In the genomic region with DNA sequence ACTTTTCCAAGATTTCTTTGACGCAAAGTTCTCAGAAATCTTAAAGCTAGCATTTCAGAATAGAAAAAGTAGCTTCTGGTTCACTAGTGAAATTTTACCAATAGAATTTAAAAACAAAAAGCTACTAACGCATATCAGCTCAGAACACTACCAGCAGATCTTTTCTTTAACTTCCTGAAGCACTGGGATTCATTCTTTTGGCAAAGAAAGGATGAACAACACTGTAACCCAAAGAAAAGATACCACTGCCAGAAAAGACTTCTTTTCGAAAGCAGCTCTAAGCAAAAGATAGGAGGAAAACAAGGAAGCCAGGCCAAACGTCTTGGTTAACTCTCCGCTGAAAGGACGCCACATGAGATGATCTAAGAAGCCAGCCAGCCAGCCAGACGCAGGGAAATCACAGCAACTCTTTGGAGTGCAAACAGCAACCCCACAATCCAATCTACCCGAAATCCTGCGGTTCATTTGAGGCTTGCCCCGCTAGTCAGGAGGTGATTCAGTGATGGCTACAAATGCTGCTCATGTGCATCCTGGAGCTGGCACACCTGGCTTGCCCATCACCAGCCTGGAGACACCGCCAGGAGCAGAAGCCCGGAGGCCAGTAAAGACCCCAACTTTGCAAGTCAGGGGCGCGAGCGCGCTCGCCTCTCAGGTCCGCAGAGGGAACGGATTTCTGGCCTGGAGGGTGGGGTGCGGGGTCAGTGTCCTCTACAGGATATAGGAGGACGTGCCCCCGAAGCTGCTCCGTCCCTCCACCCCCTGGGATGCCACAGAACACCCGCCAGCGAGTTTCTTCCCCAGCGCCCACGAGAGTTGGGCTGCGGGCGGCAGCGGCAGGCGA, we compare ENCODE assay signal across 8 cellular contexts. TPM values are rescaled to one million over a fixed set of nuclear protein-coding genes. Genes with fewer than 3 reads are reported as not detected.
DNase-seq lines count a peak whose midpoint lies in the region; ATAC-seq and TF ChIP-seq lines count a peak whose summit lies in the region.

No MANE protein-coding gene starts in this region.

- ATAC-seq in HG03432 (IDR thresholded peaks at IDR 0.05; ENCODE audit: unreplicated experiment) (peak; percentile 11), Panc1 (peak; percentile 41)

- H3K36me3 ChIP-seq in Panc1 (ENCODE audit: control insufficient read depth, insufficient read depth, low read length) (peaks cover 3% of the 10 kb centered on the region; the same call in 1 of the 2 replicates), breast epithelium (no peaks in the 10 kb centered on the region)

- DNase-seq in DMS79 (lab: John Stamatoyannopoulos, UW) (peak; percentile 61), Panc1 (ENCODE audit: low read depth, low spot score) (no peak), breast epithelium (ENCODE audit: low spot score in 2 of 2) (peak; percentile 66 to 72), retina (peak; percentile 91), NCI-H2029 (lab: John Stamatoyannopoulos, UW) (no peak)
- no peak for DNase-seq in stimulated activated naive CD4-positive, alpha-beta T cell treated with Interleukin-2 at 50 U/mL for 16 hours (lab: John Stamatoyannopoulos, UW)

- intact Hi-C loops in Panc1 (cut with micrococcal nuclease; ENCODE audit: unreplicated experiment) (no loop called here), breast epithelium (cut with DNase I; ENCODE audit: low total_unique reads) (no loop called here)

- H3K27me3 ChIP-seq in Panc1 (ENCODE audit: control insufficient read depth, insufficient read depth, low read length) (no peaks in the 10 kb centered on the region), breast epithelium (no peaks in the 10 kb centered on the region)

- no peak for TF ChIP-seq POLR2A in breast epithelium (IDR thresholded peaks at IDR 0.05)

- no peaks in the 10 kb centered on the region for H3K9me3 ChIP-seq in Panc1 (ENCODE audit: control insufficient read depth, insufficient read depth, low read depth, low read length)
- no peaks in the 10 kb centered on the region for H3K9me3 ChIP-seq in breast epithelium

- POLR2A ChIA-PET in Panc1 (lab: Charles Lee): interaction anchor here (0.9 to 1.1 kb wide), 2 partner anchors 8 to 616 kb away, joined by 8 read pairs; no protein-coding TSS in a partner anchor

- H3K27ac ChIP-seq in Panc1 (ENCODE audit: low read length) (peak overlapping the region; percentile 48), breast epithelium (peak overlapping the region; percentile 33 to 82)

- H3K4me1 ChIP-seq in Panc1 (ENCODE audit: control insufficient read depth, insufficient read depth, low read length): peaks cover 13% of the 10 kb centered on the region
- peaks cover 3 to 5% of the 10 kb centered on the region in 2 donors for H3K4me1 ChIP-seq in breast epithelium

- no peak for TF ChIP-seq CTCF in Panc1 (IDR thresholded peaks at IDR 0.05)
- TF ChIP-seq CTCF in breast epithelium (IDR thresholded peaks at IDR 0.05): peak in 1 of 3 donors; percentile 11

- BruUV-seq in Panc1 (replicated peaks; lab: Mats Ljungman, UMichigan): TSS peak; percentile 37

- in situ Hi-C loops in Panc1 (cut with HindIII; ENCODE audit: low pct_unique_long_range_greater_than_20kb, low sequenced_read_pairs): no loop called here

- H3K4me3 ChIP-seq in Panc1 (ENCODE audit: low read depth in 2 of 2, low read length in 2 of 2) (peak overlapping the region; percentile 58 to 63), breast epithelium (peak overlapping the region; percentile 55 to 73 (median 55)), iPS-11a (ENCODE audit: low read depth, low read length) (peak overlapping the region; percentile 79)

- CTCF ChIA-PET in Panc1 (lab: Charles Lee): interaction anchor here (0.5 to 1.2 kb wide), 2 partner anchors 12 to 265 kb away, joined by 4 read pairs; no protein-coding TSS in a partner anchor

RNA-seq across cellular contexts. Expression of a gene that starts 0.8 kb away (rescaled TPM):
- 73.2 TPM for total RNA-seq in Panc1 (2021; ENCODE audit: unreplicated experiment)
- polyA plus RNA-seq in Panc1 (2012; ENCODE audit: insufficient read length): 26.2 TPM
- total RNA-seq in breast epithelium: 10 to 100 TPM; 36.7 to 53.9 (median 42.7) TPM

RNA-seq across cellular contexts. Expression of a gene that starts 54.2 kb away (rescaled TPM):
- total RNA-seq in Panc1 (2021; ENCODE audit: unreplicated experiment) (1,290 TPM), breast epithelium (under 1 TPM; under 0.01 TPM)
- polyA plus RNA-seq in Panc1 (2012; ENCODE audit: insufficient read length): 2.5 TPM

Comparison
In these comparisons a context has a peak if more than half of its experiments do, and no peak if none do; other contexts are left out.
1. DNase-seq: peak in DMS79 (single experiment), breast epithelium (2 of 2) and retina (single experiment); none in Panc1 (single experiment), stimulated activated naive CD4-positive, alpha-beta T cell treated with Interleukin-2 at 50 U/mL for 16 hours (single experiment) and NCI-H2029 (single experiment).
2. RNA of a gene that starts 54.2 kb away (total RNA-seq): 1,290 TPM in Panc1 (single experiment); under 0.01 TPM in breast epithelium; every median in the first group is over 1,000 times any median in the second.
3. Peak in every context shown above with its lines, with median percentiles within 50 percentile points of each other: H3K4me3 ChIP-seq.